ENCODE assay signal across 8 cellular contexts in the genomic region with DNA sequence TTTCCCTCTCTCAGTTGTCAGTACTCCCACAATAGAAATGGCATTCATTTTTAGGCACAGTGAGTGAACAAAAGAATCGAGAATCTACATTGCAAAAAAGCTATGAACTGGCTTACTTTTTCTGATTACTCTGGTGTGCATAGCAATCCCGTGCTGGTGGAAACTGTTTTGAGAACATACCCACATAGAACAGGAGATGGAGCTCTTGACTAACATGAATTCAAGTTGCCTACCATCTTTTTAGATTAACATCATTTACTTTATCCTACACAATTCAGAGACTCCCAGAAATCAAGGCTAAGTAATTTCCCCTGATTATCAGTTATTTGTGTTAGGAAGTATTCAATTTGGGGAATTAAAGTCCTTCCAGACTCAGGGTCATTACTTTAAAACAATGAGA.
A peak's percentile ranks its signal among the peaks of the same experiment; 100 is the strongest.
DNase-seq lines count a peak whose midpoint lies in the region; ATAC-seq, FAIRE-seq and TF ChIP-seq lines count a peak whose summit lies in the region.

No MANE protein-coding gene starts in this region.

- DNase-seq in cardiac muscle cell (ENCODE audit: low read depth in 1 of 2, low spot score in 1 of 2) (peak; percentile 48 to 70), Right ventricle myocardium inferior (ENCODE audit: missing footprints) (no peak), NB4 (ENCODE audit: low read depth) (peak; percentile 30), astrocyte of the cerebellum (ENCODE audit: low read depth) (peak; percentile 40), small intestine (no peak)
- DNase-seq in activated CD4-positive, alpha-beta T cell treated with anti-CD3 and anti-CD28 coated beads for 4 hours: no peak

- H3K4me1 ChIP-seq in cardiac muscle cell (ENCODE audit: low read depth): peaks cover 31% of the 10 kb centered on the region
- H3K4me1 ChIP-seq in liver (ENCODE audit: control insufficient read depth in 4 of 4, insufficient read depth in 4 of 4, low read length in 3 of 4): no peaks in the 10 kb centered on the region
- H3K4me1 ChIP-seq in small intestine (ENCODE audit: control insufficient read depth in 2 of 2, insufficient read depth in 1 of 2, low read depth in 1 of 2, low read length in 1 of 2): no peaks in the 10 kb centered on the region

- H3K27ac ChIP-seq in cardiac muscle cell (no peak overlapping the region), liver (ENCODE audit: low read depth in 1 of 2, low read length in 2 of 2) (no peak overlapping the region), small intestine (ENCODE audit: low read depth in 1 of 2, low read length in 1 of 2) (no peak overlapping the region)

- no peaks in the 10 kb centered on the region for H3K36me3 ChIP-seq in cardiac muscle cell
- no peaks in the 10 kb centered on the region for H3K36me3 ChIP-seq in liver (ENCODE audit: control insufficient read depth in 4 of 4, insufficient read depth in 3 of 4, low read depth in 1 of 4, low read length in 3 of 4)
- no peaks in the 10 kb centered on the region for H3K36me3 ChIP-seq in small intestine (ENCODE audit: control insufficient read depth in 2 of 2, insufficient read depth in 2 of 2, low read length in 2 of 2)

- no peaks in the 10 kb centered on the region for H3K27me3 ChIP-seq in cardiac muscle cell
- H3K27me3 ChIP-seq in liver (ENCODE audit: control insufficient read depth in 4 of 4, insufficient read depth in 4 of 4, low read length in 3 of 4): no peaks in the 10 kb centered on the region
- no peaks in the 10 kb centered on the region for H3K27me3 ChIP-seq in small intestine (ENCODE audit: control insufficient read depth in 2 of 2, insufficient read depth in 2 of 2, low read length in 2 of 2)

- H3K9ac ChIP-seq in liver (ENCODE audit: low read depth in 1 of 2, low read length in 2 of 2): no peak overlapping the region

- no peak for FAIRE-seq in small intestine (lab: Jason Lieb, UNC)

- intact Hi-C loops in Right ventricle myocardium inferior (cut with DNase I): loop anchor here (2.0 kb wide), 1 partner anchor 735 kb away; no protein-coding TSS in a partner anchor

- in situ Hi-C loops in astrocyte of the cerebellum (cut with HindIII; ENCODE audit: low sequenced_read_pairs): loop anchor here (5.0 kb wide), 1 partner anchor 746 kb away; no protein-coding TSS in a partner anchor

- ATAC-seq in Right ventricle myocardium inferior (no peak), HG03571 (IDR thresholded peaks at IDR 0.05; ENCODE audit: unreplicated experiment) (no peak)

- no peak for TF ChIP-seq POLR2A in NB4 (IDR thresholded peaks at IDR 0.05; ENCODE audit: extremely low read depth, insufficient read length)

- peak; percentile 63 for TF ChIP-seq CTCF in cardiac muscle cell (IDR thresholded peaks at IDR 0.05; ENCODE audit: low read depth, low read length)
- TF ChIP-seq CTCF in NB4 (IDR thresholded peaks at IDR 0.05; ENCODE audit: low read depth, low read length): peak; percentile 36
- TF ChIP-seq CTCF in astrocyte of the cerebellum (IDR thresholded peaks at IDR 0.05; ENCODE audit: low read depth, low read length, missing control alignments): peak; percentile 65
- peak; percentile 45 for TF ChIP-seq CTCF in liver (IDR thresholded peaks at IDR 0.05; ENCODE audit: low read depth, low read length, missing input control)

- 11% methylated on average over 2 of the region's 2 CpGs for WGBS in liver
- 8 to 17% (median 9%) methylated on average over 2 of the region's 2 CpGs for WGBS in small intestine, 3 donors

- TF ChIP-seq RAD21 in liver (IDR thresholded peaks at IDR 0.05): peak; percentile 78 to 82

- H3K9me3 ChIP-seq in cardiac muscle cell (ENCODE audit: low read depth) (no peaks in the 10 kb centered on the region), liver (ENCODE audit: control insufficient read depth in 4 of 4, low read length in 3 of 4) (no peaks in the 10 kb centered on the region), small intestine (ENCODE audit: control insufficient read depth, low read depth) (no peaks in the 10 kb centered on the region)

- H3K4me3 ChIP-seq in cardiac muscle cell (no peak overlapping the region), NB4 (ENCODE audit: low read depth, low read length) (no peak overlapping the region), astrocyte of the cerebellum (ENCODE audit: low read depth, low read length) (no peak overlapping the region), liver (ENCODE audit: low read depth in 1 of 3, low read length in 3 of 3) (no peak overlapping the region), small intestine (ENCODE audit: low read depth in 1 of 2, low read length in 2 of 2) (no peak overlapping the region)

TF ChIP-seq in liver, 16 proteins besides CTCF, POLR2A, EP300 and RAD21:
- TF ChIP-seq RXRA (IDR thresholded peaks at IDR 0.05) (no peak), ZBTB33 (IDR thresholded peaks at IDR 0.05) (no peak), REST (IDR thresholded peaks at IDR 0.05) (no peak), JUND (IDR thresholded peaks at IDR 0.05) (no peak)

Comparison
In these comparisons a context has a peak if more than half of its experiments do, and no peak if none do; other contexts are left out.
1. DNase-seq: peak in cardiac muscle cell (2 of 2), NB4 (single experiment) and astrocyte of the cerebellum (single experiment); none in Right ventricle myocardium inferior (single experiment), activated CD4-positive, alpha-beta T cell treated with anti-CD3 and anti-CD28 coated beads for 4 hours (0 of 2) and small intestine (single experiment).
2. Peak in every context shown above with its lines, with median percentiles within 50 percentile points of each other: CTCF ChIP-seq.